ENCODE assay signal across 15 cellular contexts in genomic region chr16:72649254-72649944, GRCh38.
"Had no signal": no experiment of that assay in that cellular context is flagged by ENCODE, and none has a peak within 500 bp of the region (broad histone marks: within the 10 kb centered on the region; RNA-seq: fewer than 3 reads in every experiment).

No MANE protein-coding gene starts in this region.

- H3K4me3 ChIP-seq: cardiac muscle cell, dorsolateral prefrontal cortex, gastroesophageal sphincter, lower lobe of right lung, tibial artery had no signal

- ATAC-seq: activated naive CD4-positive, alpha-beta T cell treated with anti-CD3 and anti-CD28 coated beads, Interleukin-2, amount 50 U/mL, for 72 hours; gastroesophageal sphincter; left colon; lower lobe of right lung; right cardiac atrium had no signal

- H3K27me3 ChIP-seq: cardiac muscle cell, dorsolateral prefrontal cortex, gastroesophageal sphincter, tibial artery had no signal

- DNase-seq: activated CD4-positive, alpha-beta T cell treated with anti-CD3 and anti-CD28 coated beads for 1 hour; activated CD4-positive, alpha-beta T cell treated with anti-CD3 and anti-CD28 coated beads, Interleukin-2, amount 50 U/mL, for 48 hours; dorsolateral prefrontal cortex; endodermal cell; left colon; lower lobe of right lung; right cardiac atrium; small intestine; stimulated activated CD4-positive, alpha-beta T cell treated with anti-CD3 and anti-CD28 coated beads, Interleukin-4, amount 100 ng/mL, for 24 hours; stimulated activated naive CD4-positive, alpha-beta T cell; tibial artery had no signal

- H3K9me3 ChIP-seq: lower lobe of right lung, tibial artery had no signal

- H3K4me1 ChIP-seq: gastroesophageal sphincter, lower lobe of right lung, tibial artery had no signal

- H3K36me3 ChIP-seq: cardiac muscle cell, gastroesophageal sphincter, lower lobe of right lung, tibial artery had no signal

- H3K27ac ChIP-seq: cardiac muscle cell, dorsolateral prefrontal cortex, gastroesophageal sphincter, lower lobe of right lung, tibial artery, VCaP had no signal
